ENCODE assay signal across 22 cellular contexts in the genomic region with DNA sequence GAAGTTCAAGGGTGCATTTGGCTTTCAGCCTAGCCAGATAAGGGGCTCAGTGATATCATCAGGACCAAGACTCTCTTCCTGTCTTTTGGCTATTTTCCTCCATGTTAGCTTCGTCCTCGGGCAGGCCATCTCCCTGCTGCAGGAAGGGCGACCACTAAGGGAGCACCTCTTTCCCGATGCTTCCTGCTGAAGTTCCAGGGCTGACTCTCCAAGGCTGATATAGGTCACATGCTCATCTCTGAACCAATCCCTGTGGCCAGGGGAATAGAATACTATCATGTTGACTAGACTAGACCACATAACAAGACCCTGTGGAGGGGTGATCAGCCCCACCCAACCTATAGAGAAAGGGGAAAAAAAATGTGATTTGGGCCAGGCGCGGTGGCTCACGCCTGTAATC.
"Had no signal": no experiment of that assay in that cellular context is flagged by ENCODE, and none has a peak within 500 bp of the region (broad histone marks: within the 10 kb centered on the region; RNA-seq: fewer than 3 reads in every experiment).

No MANE protein-coding gene starts in this region.

- H3K9me3 ChIP-seq: upper lobe of left lung had no signal

- H3K4me3 ChIP-seq: skin epidermis, upper lobe of left lung had no signal

- H3K9me3 Mint-ChIP-seq: activated naive CD8-positive, alpha-beta T cell treated with anti-CD3 and anti-CD28 coated beads for 36 hours; activated T-cell treated with anti-CD3 and anti-CD28 coated beads, Interleukin-2, amount 50 U/mL, for 72 hours; central memory CD8-positive, alpha-beta T cell; nephron; T-cell had no signal

- H3K27me3 Mint-ChIP-seq: activated naive CD8-positive, alpha-beta T cell treated with anti-CD3 and anti-CD28 coated beads for 36 hours had no signal

- H3K27me3 ChIP-seq: upper lobe of left lung had no signal

- H3K27ac Mint-ChIP-seq: activated naive CD8-positive, alpha-beta T cell treated with anti-CD3 and anti-CD28 coated beads for 36 hours; activated T-cell treated with anti-CD3 and anti-CD28 coated beads, Interleukin-2, amount 50 U/mL, for 72 hours; brain; T-cell had no signal

- H3K36me3 ChIP-seq: upper lobe of left lung had no signal

- H3K4me1 Mint-ChIP-seq: activated naive CD8-positive, alpha-beta T cell treated with anti-CD3 and anti-CD28 coated beads for 36 hours; brain; central memory CD8-positive, alpha-beta T cell; nephron; T-cell had no signal

- H3K27ac ChIP-seq: skin epidermis, upper lobe of left lung had no signal

- DNase-seq: activated CD4-positive, alpha-beta T cell treated with anti-CD3 and anti-CD28 coated beads for 48 hours; activated CD8-positive, alpha-beta memory T cell treated with anti-CD3 and anti-CD28 coated beads, Interleukin-2, amount 50 U/mL, for 48 hours; activated naive CD8-positive, alpha-beta T cell treated with anti-CD3 and anti-CD28 coated beads for 36 hours; activated T-cell treated with anti-CD3 and anti-CD28 coated beads, Interleukin-2, amount 50 U/mL, for 72 hours; amygdala; cortex of kidney; effector CD8-positive, alpha-beta T cell; foreskin fibroblast; hypothalamus; kidney; mesendoderm; nucleus accumbens; stimulated activated CD4-positive, alpha-beta T cell treated with anti-CD3 and anti-CD28 coated beads, Interleukin-4, amount 100 ng/mL, for 4 hours; stimulated activated CD8-positive, alpha-beta memory T cell treated with anti-CD3 and anti-CD28 coated beads, Interleukin-4, amount 100 ng/mL, for 48 hours; stimulated activated naive CD4-positive, alpha-beta T cell treated with Interleukin-2 at 50 U/mL for 16 hours; T-cell; T-helper 9 cell; upper lobe of left lung had no signal

- FAIRE-seq: kidney had no signal

- H3K36me3 Mint-ChIP-seq: activated naive CD8-positive, alpha-beta T cell treated with anti-CD3 and anti-CD28 coated beads for 36 hours; brain; T-cell had no signal

- H3K4me3 Mint-ChIP-seq: activated naive CD8-positive, alpha-beta T cell treated with anti-CD3 and anti-CD28 coated beads for 36 hours; activated T-cell treated with anti-CD3 and anti-CD28 coated beads, Interleukin-2, amount 50 U/mL, for 72 hours; brain; central memory CD8-positive, alpha-beta T cell; nephron; T-cell had no signal

- ATAC-seq: activated T-cell treated with anti-CD3 and anti-CD28 coated beads, Interleukin-2, amount 50 U/mL, for 72 hours; T-cell had no signal
